Comparison of ENCODE assay signal across 21 cellular contexts in the genomic region with DNA sequence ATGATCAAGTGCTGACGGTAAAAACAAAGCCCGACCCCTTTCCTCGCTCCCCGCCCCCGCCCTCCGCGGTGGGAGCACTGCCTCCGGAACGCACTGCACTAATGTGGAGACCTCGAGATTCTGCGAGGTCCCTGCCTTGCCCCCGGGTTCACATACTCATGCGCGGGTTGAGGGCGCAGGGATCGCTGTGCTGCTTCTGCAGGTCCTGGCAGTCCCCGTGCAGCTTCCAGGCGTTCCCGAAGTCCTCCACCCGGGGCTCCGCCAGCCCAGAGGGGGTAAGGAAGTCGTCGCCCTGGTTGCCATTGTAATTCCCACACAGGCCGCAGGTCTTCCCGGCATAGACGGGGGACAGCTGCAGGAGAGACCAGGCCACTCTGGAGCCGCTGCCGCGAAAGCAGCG.
DNase-seq lines count a peak whose midpoint lies in the region; ATAC-seq, FAIRE-seq and TF ChIP-seq lines count a peak whose summit lies in the region.
"Had no signal": no experiment of that assay in that cellular context is flagged by ENCODE, and none has a peak within 500 bp of the region (broad histone marks: within the 10 kb centered on the region; RNA-seq: fewer than 3 reads in every experiment).

No MANE protein-coding gene starts in this region.

- no peaks in the 10 kb centered on the region for H3K27me3 ChIP-seq in NT2/D1 (ENCODE audit: insufficient read depth, insufficient read length)
- H3K27me3 ChIP-seq in right lobe of liver: no peaks in the 10 kb centered on the region
- no peaks in the 10 kb centered on the region for H3K27me3 ChIP-seq in smooth muscle cell (ENCODE audit: low read depth)

- H2AFZ ChIP-seq in smooth muscle cell (ENCODE audit: low read depth): no peak overlapping the region

- H3K27me3 Mint-ChIP-seq in glutamatergic neuron (ENCODE audit: unreplicated experiment): peaks cover 13% of the 10 kb centered on the region

- peak overlapping the region in 2 of 3 donors; percentile 90 to 94 for H3K27ac ChIP-seq in right lobe of liver
- H3K27ac ChIP-seq in smooth muscle cell (ENCODE audit: low read depth): no peak overlapping the region
- H3K27ac ChIP-seq: suprapubic skin had no signal

- peaks cover 4% of the 10 kb centered on the region for H3K36me3 Mint-ChIP-seq in glutamatergic neuron (ENCODE audit: unreplicated experiment)
- H3K36me3 Mint-ChIP-seq: CD8-positive, alpha-beta memory T cell had no signal

- H3K9ac ChIP-seq in NT2/D1 (ENCODE audit: insufficient read length, low read depth) (peak overlapping the region; percentile 83), smooth muscle cell (ENCODE audit: low read depth) (no peak overlapping the region)

- H4K20me1 ChIP-seq in smooth muscle cell (ENCODE audit: low read depth): no peaks in the 10 kb centered on the region

- TF ChIP-seq POLR2A in right lobe of liver (IDR thresholded peaks at IDR 0.05): no peak

- peak overlapping the region; percentile 4 for H3K4me3 Mint-ChIP-seq in glutamatergic neuron (ENCODE audit: unreplicated experiment)

- peaks cover 27% of the 10 kb centered on the region for H3K4me1 ChIP-seq in NT2/D1 (ENCODE audit: insufficient read depth, insufficient read length)
- peaks cover 0 to 32% (median 13%) of the 10 kb centered on the region in 4 donors for H3K4me1 ChIP-seq in right lobe of liver
- peaks cover 4% of the 10 kb centered on the region for H3K4me1 ChIP-seq in smooth muscle cell (ENCODE audit: low read depth)

- TF ChIP-seq CTCF in glutamatergic neuron (IDR thresholded peaks at IDR 0.05; ENCODE audit: partially characterized antibody, unreplicated experiment): peak; percentile 56
- no peak for TF ChIP-seq CTCF in right lobe of liver (IDR thresholded peaks at IDR 0.05)
- no peak for TF ChIP-seq CTCF in smooth muscle cell (IDR thresholded peaks at IDR 0.05; ENCODE audit: borderline replicate concordance, insufficient read depth, poor library complexity, severe bottlenecking)

- WGBS in right lobe of liver (ENCODE audit: insufficient coverage, low coverage, low lambda C conversion rate, missing lambda C conversion rate): 75% methylated on average over 20 of the region's 30 CpGs
- WGBS in smooth muscle cell (ENCODE audit: low lambda C conversion rate): 16% methylated on average over 22 of the region's 30 CpGs

- H3K9me3 Mint-ChIP-seq in glutamatergic neuron (ENCODE audit: unreplicated experiment): peaks cover 5% of the 10 kb centered on the region
- H3K9me3 Mint-ChIP-seq: CD8-positive, alpha-beta memory T cell had no signal

- no peaks in the 10 kb centered on the region for H3K9me3 ChIP-seq in NT2/D1 (ENCODE audit: insufficient read depth, low read length)
- no peaks in the 10 kb centered on the region for H3K9me3 ChIP-seq in right lobe of liver
- H3K9me3 ChIP-seq in smooth muscle cell (replicated peaks; ENCODE audit: low read depth): no peaks in the 10 kb centered on the region
- H3K9me3 ChIP-seq: suprapubic skin had no signal

- no peaks in the 10 kb centered on the region for H3K36me3 ChIP-seq in NT2/D1 (ENCODE audit: insufficient read depth, insufficient read length, low read length)
- no peaks in the 10 kb centered on the region for H3K36me3 ChIP-seq in right lobe of liver
- H3K36me3 ChIP-seq in smooth muscle cell (ENCODE audit: low read depth): no peaks in the 10 kb centered on the region
- H3K36me3 ChIP-seq: suprapubic skin had no signal

- peaks cover 9% of the 10 kb centered on the region for H3F3A ChIP-seq in smooth muscle cell (ENCODE audit: low read depth)

- H3K4me3 ChIP-seq in NT2/D1 (ENCODE audit: insufficient read length, low read depth): peak overlapping the region; percentile 42
- H3K4me3 ChIP-seq in right lobe of liver: no peak overlapping the region
- H3K4me3 ChIP-seq in smooth muscle cell: no peak overlapping the region

- H3K4me1 Mint-ChIP-seq in glutamatergic neuron (ENCODE audit: low read depth, unreplicated experiment): peaks cover 4% of the 10 kb centered on the region

- ATAC-seq in right lobe of liver: no peak
- ATAC-seq in left ventricle myocardium superior: no peak

- no peak overlapping the region for H3K27ac Mint-ChIP-seq in glutamatergic neuron (ENCODE audit: unreplicated experiment)

- H3K79me2 ChIP-seq in smooth muscle cell (ENCODE audit: low read depth): no peaks in the 10 kb centered on the region

- no peak for FAIRE-seq in HTR-8/SVneo (lab: Jason Lieb, UNC)
- FAIRE-seq: keratinocyte, TTC549 had no signal

- peak overlapping the region; percentile 65 for H3K4me2 ChIP-seq in smooth muscle cell

- peak; percentile 97 for DNase-seq in NT2/D1 (ENCODE audit: low read depth, low spot score)
- peak; percentile 65 for DNase-seq in glutamatergic neuron
- peak in 2 of 3 donors; percentile 55 to 72 for DNase-seq in right lobe of liver
- DNase-seq in smooth muscle cell (lab: John Stamatoyannopoulos, UW; ENCODE audit: unreplicated experiment): peak; percentile 13
- no peak for DNase-seq in SHP77 treated with DMSO at 0.1 percent for 48 hours (lab: John Stamatoyannopoulos, UW)
- DNase-seq in left ventricle myocardium superior: no peak
- no peak for DNase-seq in HTR-8/SVneo (ENCODE audit: insufficient read length, low spot score)
- DNase-seq: activated CD4-positive, alpha-beta T cell treated with anti-CD3 and anti-CD28 coated beads for 4 hours; activated CD8-positive, alpha-beta memory T cell treated with anti-CD3 and anti-CD28 coated beads, Interleukin-2, amount 50 U/mL, for 4 hours; CD8-positive, alpha-beta memory T cell; dermis blood vessel endothelial cell; DND-41; Kasumi-1; NCI-H1092; NCI-H2029; NCI-H510A; stimulated activated CD4-positive, alpha-beta T cell treated with anti-CD3 and anti-CD28 coated beads, Interleukin-15, amount 100 ng/mL, for 24 hours; SW 1271 had no signal

- intact Hi-C loops in right lobe of liver (cut with DNase I): no loop called here
- intact Hi-C loops in left ventricle myocardium superior (cut with micrococcal nuclease): no loop called here

Comparison
In these comparisons a context has a peak if more than half of its experiments do, and no peak if none do; other contexts are left out.
1. DNase-seq: peak in NT2/D1 (single experiment), glutamatergic neuron (single experiment), right lobe of liver (2 of 3) and smooth muscle cell (single experiment); none in SHP77 treated with DMSO at 0.1 percent for 48 hours (single experiment), left ventricle myocardium superior (single experiment) and HTR-8/SVneo (single experiment).